In the genomic region with DNA sequence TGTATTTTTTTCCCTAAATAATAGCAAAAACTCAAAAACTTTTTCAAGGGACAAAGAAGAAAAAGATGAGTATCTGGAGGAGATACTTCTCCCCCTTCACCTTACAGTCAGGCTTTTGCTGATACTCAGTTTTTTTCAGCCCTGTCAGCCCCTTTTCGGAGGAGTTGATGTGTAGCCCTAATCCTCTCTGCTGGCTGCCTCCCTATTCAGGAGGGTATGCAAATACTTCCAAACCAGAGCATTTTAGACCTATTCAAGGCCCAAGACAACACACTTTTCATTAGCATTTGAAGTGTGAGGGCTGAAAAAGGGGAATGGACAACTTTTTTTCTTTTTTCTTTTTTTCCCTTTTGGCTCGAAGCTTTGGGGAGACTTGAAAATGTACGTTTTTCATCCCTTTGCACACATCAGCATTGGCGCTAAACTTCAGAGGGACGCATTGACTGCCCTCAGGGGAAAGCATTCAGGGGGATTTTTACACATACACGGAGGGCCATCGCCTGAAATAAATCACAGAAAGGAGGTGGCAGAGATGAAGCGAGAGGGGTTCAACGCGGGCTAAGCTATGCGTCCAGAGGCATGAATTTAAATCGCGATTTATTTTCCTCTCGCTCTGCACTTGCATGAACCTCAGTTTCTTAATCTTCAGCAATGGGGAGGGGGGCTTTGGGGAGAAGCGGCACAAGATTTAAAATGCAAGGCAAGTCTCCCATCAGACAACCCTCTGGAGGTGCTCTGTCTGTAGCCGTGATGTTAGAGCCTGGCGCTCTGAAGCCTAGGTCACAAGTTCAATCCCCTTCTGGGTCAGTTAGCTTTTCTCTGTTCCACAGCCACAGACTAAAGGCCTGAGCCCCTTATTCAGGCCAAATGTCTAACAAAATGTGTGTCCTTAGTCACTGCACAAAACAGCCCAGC, we compare ENCODE assay signal across 13 cellular contexts.
"Had no signal": no experiment of that assay in that cellular context is flagged by ENCODE, and none has a peak within 500 bp of the region (broad histone marks: within the 10 kb centered on the region; RNA-seq: fewer than 3 reads in every experiment).

No MANE protein-coding gene starts in this region.

- H3K4me1 ChIP-seq: foreskin keratinocyte, heart right ventricle had no signal

- H3K27me3 ChIP-seq: foreskin keratinocyte had no signal

- H3K9me3 ChIP-seq: mucosa of descending colon had no signal

- H3K36me3 ChIP-seq: heart right ventricle had no signal

- H3K4me3 ChIP-seq: heart right ventricle, mucosa of descending colon had no signal

- ATAC-seq: activated CD8-positive, alpha-beta memory T cell treated with anti-CD3 and anti-CD28 coated beads, Interleukin-2, amount 10 ng/mL, durations not matched to agents 7 days and 5 days; foreskin keratinocyte; heart right ventricle; left cardiac atrium; mucosa of descending colon; natural killer cell; T-helper 17 cell had no signal

- H3K27ac ChIP-seq: foreskin keratinocyte, heart right ventricle had no signal

- DNase-seq: activated CD8-positive, alpha-beta memory T cell treated with anti-CD3 and anti-CD28 coated beads, Interleukin-2, amount 10 ng/mL, durations not matched to agents 7 days and 5 days; activated gamma-delta T cell treated with Interleukin-2 at 50 U/mL for 16 hours; activated naive CD8-positive, alpha-beta T cell treated with anti-CD3 and anti-CD28 coated beads, Interleukin-2, amount 10 ng/mL, durations not matched to agents 7 days and 5 days; activated T-cell treated with anti-CD3 and anti-CD28 coated beads, Interleukin-2, amount 50 U/mL, for 48 hours; anterior cingulate cortex; foreskin keratinocyte; heart right ventricle; left cardiac atrium; mucosa of descending colon; natural killer cell; stimulated activated CD4-positive, alpha-beta T cell treated with anti-CD3 and anti-CD28 coated beads, Interleukin-12 subunit alpha, Interleukin-12 subunit beta, amount 100 ng/mL, for 4 hours; stimulated activated naive CD4-positive, alpha-beta T cell; T-helper 17 cell had no signal
